Comparison of ENCODE assay signal across 1 cellular context in genomic region chr1:208234721-208235120, GRCh38.
TF ChIP-seq lines count a peak whose summit lies in the region.

No MANE protein-coding gene starts in this region.

TF ChIP-seq in H1, 55 proteins besides CTCF, POLR2A, EP300 and RAD21 (continued from another document):
- TF ChIP-seq CHD7 (IDR thresholded peaks at IDR 0.05; ENCODE audit: insufficient replicate concordance, low read length), result no peak
- TF ChIP-seq CBX8 (IDR thresholded peaks at IDR 0.05; ENCODE audit: borderline replicate concordance, low read depth, low read length), result no peak
TF ChIP-seq in H1: peak in this region for 0.
